ENCODE assay signal across 28 cellular contexts in the genomic region with DNA sequence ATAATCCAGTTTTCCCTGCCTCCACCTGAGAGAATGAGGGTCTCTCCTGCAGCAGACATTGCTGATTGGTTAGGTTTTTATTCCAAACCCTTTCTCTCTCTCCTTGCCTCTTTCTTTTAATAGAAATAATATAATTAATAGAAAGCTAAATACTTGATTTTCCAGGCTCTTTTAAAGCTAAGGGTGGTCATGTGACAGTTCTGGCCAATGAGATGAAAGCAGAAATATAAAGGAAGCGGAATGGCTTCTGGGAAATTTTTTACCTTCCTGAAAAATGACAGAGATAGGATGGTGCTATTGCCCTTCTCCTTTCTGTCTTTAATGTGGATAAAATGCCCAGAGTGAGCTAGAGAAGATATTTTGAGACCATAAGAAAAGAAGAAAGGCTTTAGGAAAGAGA.
"Had no signal": no experiment of that assay in that cellular context is flagged by ENCODE, and none has a peak within 500 bp of the region (broad histone marks: within the 10 kb centered on the region; RNA-seq: fewer than 3 reads in every experiment).

No MANE protein-coding gene starts in this region.

- H3K27ac Mint-ChIP-seq: dendritic cell treated with granulocyte-macrophage colony-stimulating factor and Interleukin-4, amounts not matched to agents 40 ng/mL and 50 ng/mL, for 4 days; effector memory CD8-positive, alpha-beta T cell; endodermal cell had no signal

- H3K27me3 Mint-ChIP-seq: dendritic cell treated with granulocyte-macrophage colony-stimulating factor and Interleukin-4, amounts not matched to agents 40 ng/mL and 50 ng/mL, for 4 days had no signal

- H3K4me1 ChIP-seq: colonic mucosa, esophagus muscularis mucosa, esophagus squamous epithelium, foreskin keratinocyte, gastrocnemius medialis, gastroesophageal sphincter, heart left ventricle, heart right ventricle had no signal

- H3K36me3 ChIP-seq: colonic mucosa, esophagus muscularis mucosa, esophagus squamous epithelium, gastrocnemius medialis, heart left ventricle had no signal

- H3K9me3 ChIP-seq: colonic mucosa, esophagus muscularis mucosa, esophagus squamous epithelium, gastrocnemius medialis, gastroesophageal sphincter, heart left ventricle, heart right ventricle had no signal

- FAIRE-seq: colon, endometrium, endothelial cell of umbilical vein, frontal cortex had no signal

- H3K27me3 ChIP-seq: colonic mucosa, dorsolateral prefrontal cortex, esophagus muscularis mucosa, esophagus squamous epithelium, foreskin keratinocyte, gastrocnemius medialis, gastroesophageal sphincter, heart left ventricle, heart right ventricle had no signal

- DNase-seq: colonic mucosa; cortex of kidney; dermis blood vessel endothelial cell; dorsolateral prefrontal cortex; effector CD4-positive, alpha-beta T cell; effector CD8-positive, alpha-beta T cell; effector memory CD4-positive, alpha-beta T cell; effector memory CD8-positive, alpha-beta T cell; endodermal cell; esophagus squamous epithelium; foreskin fibroblast; foreskin keratinocyte; foreskin melanocyte; gastrocnemius medialis; glutamatergic neuron; head of caudate nucleus; heart left ventricle; heart right ventricle; hippocampal formation had no signal

- H3K4me3 Mint-ChIP-seq: dendritic cell treated with granulocyte-macrophage colony-stimulating factor and Interleukin-4, amounts not matched to agents 40 ng/mL and 50 ng/mL, for 4 days; effector memory CD8-positive, alpha-beta T cell; endodermal cell had no signal

- H3K4me3 ChIP-seq: colonic mucosa, coronary artery, dorsolateral prefrontal cortex, esophagus muscularis mucosa, esophagus squamous epithelium, gastrocnemius medialis, gastroesophageal sphincter, heart left ventricle, heart right ventricle had no signal

- H3K27ac ChIP-seq: colonic mucosa, coronary artery, dorsolateral prefrontal cortex, epithelial cell of prostate, esophagus muscularis mucosa, esophagus squamous epithelium, foreskin keratinocyte, gastrocnemius medialis, gastroesophageal sphincter, heart left ventricle, heart right ventricle had no signal

- ATAC-seq: effector memory CD8-positive, alpha-beta T cell; foreskin keratinocyte; gastrocnemius medialis; gastroesophageal sphincter; heart left ventricle; heart right ventricle had no signal

- H3K4me1 Mint-ChIP-seq: endodermal cell had no signal

- H3K9me3 Mint-ChIP-seq: effector memory CD8-positive, alpha-beta T cell; endodermal cell had no signal
